8 cellular contexts compared by ENCODE assay signal in genomic region chr1:86704456-86704971, GRCh38. TPM values are rescaled to one million over a fixed set of nuclear protein-coding genes. Genes with fewer than 3 reads are reported as not detected.
DNase-seq lines count a peak whose midpoint lies in the region; ATAC-seq and TF ChIP-seq lines count a peak whose summit lies in the region.

SH3GLB1 (plus strand) TSS chr1:86704576; CDS start chr1:86704900, 324 bp downstream.

- peak within 1 kb of the TSS; percentile 99 for H3K4me3 ChIP-seq in GM12864 (ENCODE audit: low read depth, low read length)
- H3K4me3 ChIP-seq in NB4 (ENCODE audit: low read depth, low read length): peak within 1 kb of the TSS; percentile 78
- H3K4me3 ChIP-seq in SK-N-SH (ENCODE audit: low read depth in 2 of 2, low read length in 1 of 2): peak within 1 kb of the TSS; percentile 84 to 92

- peak; percentile 89 for TF ChIP-seq CTCF in GM12864 (IDR thresholded peaks at IDR 0.05; ENCODE audit: low read depth, low read length, missing control alignments)
- TF ChIP-seq CTCF in NB4 (IDR thresholded peaks at IDR 0.05; ENCODE audit: low read depth, low read length): peak; percentile 70
- peak; percentile 88 for TF ChIP-seq CTCF in SK-N-SH (IDR thresholded peaks at IDR 0.05)
- TF ChIP-seq CTCF in omental fat pad (IDR thresholded peaks at IDR 0.05): peak in 2 of 3 donors; percentile 58 to 59

- H3K4me1 ChIP-seq in SK-N-SH (ENCODE audit: control insufficient read depth in 1 of 2, insufficient read depth in 2 of 2, low read depth in 1 of 2, low read length in 1 of 2): peaks cover 0 to 8% of the 10 kb centered on the region in 2 experiments; a peak in 2 of 4 replicates

- peak; percentile 66 for DNase-seq in GM12864 (ENCODE audit: low read depth)
- peak; percentile 93 for DNase-seq in NB4 (ENCODE audit: low read depth)
- peak; percentile 91 for DNase-seq in SK-N-SH
- peak; percentile 89 for DNase-seq in activated naive CD4-positive, alpha-beta T cell treated with anti-CD3 and anti-CD28 coated beads, Interleukin-2, amount 50 U/mL, for 16 hours
- peak; percentile 86 for DNase-seq in globus pallidus (ENCODE audit: low spot score)
- peak; percentile 85 for DNase-seq in omental fat pad (ENCODE audit: low spot score)

- peaks cover 40% of the 10 kb centered on the region for H4K20me1 ChIP-seq in SK-N-SH (ENCODE audit: insufficient read depth)

- H3K27ac ChIP-seq in SK-N-SH (ENCODE audit: low read depth in 2 of 2, low read length in 1 of 2) (peak within 1 kb of the TSS; percentile 89 to 93), temporal lobe (ENCODE audit: low read depth, low read length) (peak within 1 kb of the TSS; percentile 91)

- peak within 1 kb of the TSS; percentile 91 for H2AFZ ChIP-seq in SK-N-SH (ENCODE audit: low read depth)

- no peaks in the 10 kb centered on the region for H3K9me3 ChIP-seq in SK-N-SH

- H3F3A ChIP-seq in SK-N-SH (replicated peaks; ENCODE audit: insufficient read depth): peaks cover 12% of the 10 kb centered on the region

- POLR2A ChIA-PET in SK-N-SH (lab: Yijun Ruan, JAX): interaction anchor here (1.0 to 1.7 kb wide), 5 partner anchors 9 to 308 kb away, joined by 3 to 5 read pairs (median 3); partner anchors contain the start of genes HS2ST1, ODF2L and SELENOF

- no peaks in the 10 kb centered on the region for H3K9me2 ChIP-seq in SK-N-SH

- H3K9ac ChIP-seq in SK-N-SH: peak within 1 kb of the TSS; percentile 91

- ATAC-seq in HG02588 (IDR thresholded peaks at IDR 0.05; ENCODE audit: unreplicated experiment) (peak; percentile 84), omental fat pad (ENCODE audit: low FRiP score) (peak; percentile 83)

- WGBS in SK-N-SH (ENCODE audit: low lambda C conversion rate): 1% methylated on average over 29 of the region's 71 CpGs

- CTCF ChIA-PET in SK-N-SH (lab: Yijun Ruan, JAX): interaction anchor here (0.6 to 4.3 kb wide), 36 partner anchors 9 to 385 kb away, joined by 3 to 101 read pairs (median 5); partner anchors contain the start of gene ODF2L

- H3K79me2 ChIP-seq in SK-N-SH (ENCODE audit: insufficient read depth): peaks cover 46% of the 10 kb centered on the region

- peak within 1 kb of the TSS; percentile 74 for H3K4me2 ChIP-seq in SK-N-SH

- H3K27me3 ChIP-seq in SK-N-SH (ENCODE audit: insufficient read depth): no peaks in the 10 kb centered on the region

- peak; percentile 42 for TF ChIP-seq POLR2A in NB4 (IDR thresholded peaks at IDR 0.05; ENCODE audit: extremely low read depth, insufficient read length)

- peak in 1 of 2 experiments; percentile 28; a peak in 1 of 4 replicates for TF ChIP-seq EP300 in SK-N-SH (IDR thresholded peaks at IDR 0.05; ENCODE audit: borderline replicate concordance in 1 of 2, low read depth in 1 of 2, low read length in 1 of 2)

- peaks cover 2 to 12% of the 10 kb centered on the region in 2 experiments for H3K36me3 ChIP-seq in SK-N-SH (replicated peaks in 1 of 2; ENCODE audit: control insufficient read depth in 1 of 2, insufficient read depth in 2 of 2, low read length in 1 of 2)

- peak; percentile 50 for TF ChIP-seq RAD21 in SK-N-SH (IDR thresholded peaks at IDR 0.05; ENCODE audit: low read length)

TF ChIP-seq in SK-N-SH, 30 proteins besides CTCF, POLR2A, EP300 and RAD21 (continues in another document):
- TF ChIP-seq FOXJ3 (CRISPR knock-in tag; IDR thresholded peaks at IDR 0.05) (no peak), SMC3 (IDR thresholded peaks at IDR 0.05; ENCODE audit: low read depth, low read length) (peak; percentile 42), RCOR1 (IDR thresholded peaks at IDR 0.05; ENCODE audit: low read length) (no peak), NRF1 (IDR thresholded peaks at IDR 0.05; ENCODE audit: low read depth, low read length) (peak; percentile 30), USF1 (IDR thresholded peaks at IDR 0.05; ENCODE audit: borderline replicate concordance, low read depth) (no peak), GATA2 (CRISPR knock-in tag; IDR thresholded peaks at IDR 0.05) (peak; percentile 8; the same call in 1 of the 2 replicates), REST (IDR thresholded peaks at IDR 0.05; ENCODE audit: low read depth, low read length) (no peak; the same call in 1 of the 2 replicates), MXI1 (IDR thresholded peaks at IDR 0.05; ENCODE audit: low read depth, low read length) (peak; percentile 38; the same call in 1 of the 2 replicates), TAF1 (IDR thresholded peaks at IDR 0.05; ENCODE audit: borderline replicate concordance, low read depth, low read length) (peak; percentile 34), TEAD4 (IDR thresholded peaks at IDR 0.05; ENCODE audit: borderline replicate concordance, insufficient read depth) (no peak), MAX (IDR thresholded peaks at IDR 0.05; ENCODE audit: low read depth) (peak; percentile 43), FOXM1 (IDR thresholded peaks at IDR 0.05; ENCODE audit: low read depth) (0 out of 2 replicates have a peak, but pooled peaks have one; percentile 49), JUND (IDR thresholded peaks at IDR 0.05) (no peak), RFX5 (IDR thresholded peaks at IDR 0.05; ENCODE audit: low read length) (0 out of 2 replicates have a peak, but pooled peaks have one; percentile 40), IRF3 (IDR thresholded peaks at IDR 0.05; ENCODE audit: low read depth, low read length) (no peak), GABPA (IDR thresholded peaks at IDR 0.05; ENCODE audit: low read depth) (no peak), EZH2phosphoT487 (IDR thresholded peaks at IDR 0.05; ENCODE audit: borderline replicate concordance, low read depth) (no peak), POLR2AphosphoS5 (IDR thresholded peaks at IDR 0.05; ENCODE audit: low read depth, low read length) (peak; percentile 75), ELF1 (IDR thresholded peaks at IDR 0.05) (0 out of 2 replicates have a peak, but pooled peaks have one; percentile 47), TCF12 (IDR thresholded peaks at IDR 0.05) (0 out of 2 replicates have a peak, but pooled peaks have one; percentile 2), PBX3 (IDR thresholded peaks at IDR 0.05) (no peak), CHD2 (IDR thresholded peaks at IDR 0.05; ENCODE audit: low read length, partially characterized antibody) (peak; percentile 92), MEF2A (IDR thresholded peaks at IDR 0.05; ENCODE audit: borderline replicate concordance, low read depth) (no peak)

RNA-seq across cellular contexts. Expression of gene SH3GLB1, which starts in this region (rescaled TPM):
- 13.2 and 16.3 TPM in 2 replicates for polyA plus RNA-seq in SK-N-SH (2012; rRNA removed)
- polyA plus RNA-seq in SK-N-SH (2012; cell fraction: cytosol; rRNA removed): 21.3 and 24.2 TPM in 2 replicates
- 8.8 and 19.4 TPM in 2 replicates for polyA plus RNA-seq in SK-N-SH (2012; cell fraction: nucleus; rRNA removed)
- total RNA-seq in omental fat pad (100 to 1,000 TPM in 1 of 4 donors, 10 to 100 TPM in 3; 79.1 to 113 (median 93.6) TPM), temporal lobe (115 TPM)

Comparison
In these comparisons a context has a peak if more than half of its experiments do, and no peak if none do; other contexts are left out.
1. Peak in every context shown above with its lines: DNase-seq, ATAC-seq, H3K4me3 ChIP-seq and H3K27ac ChIP-seq.